In the genomic region with DNA sequence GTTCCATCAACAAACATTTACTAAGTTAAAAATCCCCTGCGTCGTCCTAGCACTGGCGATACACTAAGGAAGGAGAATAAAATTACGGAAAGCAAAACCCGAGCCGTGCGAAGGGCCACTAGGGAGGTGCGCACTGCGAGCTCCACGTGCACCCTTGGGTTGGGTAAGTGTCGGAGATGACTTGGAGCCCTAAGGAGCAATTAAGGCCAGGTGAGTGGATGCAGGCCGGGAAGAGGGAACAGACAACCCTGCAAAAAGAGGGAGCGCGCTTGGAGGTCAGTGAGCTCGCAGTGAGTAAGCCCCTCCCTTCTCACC, we compare ENCODE assay signal across 8 cellular contexts. TPM values are rescaled to one million over a fixed set of nuclear protein-coding genes. Genes with fewer than 3 reads are reported as not detected.
DNase-seq lines count a peak whose midpoint lies in the region; ATAC-seq and TF ChIP-seq lines count a peak whose summit lies in the region.

No MANE protein-coding gene starts in this region.

- H3K36me3 ChIP-seq in right lobe of liver, result peaks cover 0 to 6% (median 3%) of the 10 kb centered on the region in 4 donors
- H3K36me3 ChIP-seq in urinary bladder (ENCODE audit: insufficient read depth), result no peaks in the 10 kb centered on the region

- H3K4me3 ChIP-seq in right lobe of liver (peak overlapping the region; percentile 97 to 100 (median 100)), urinary bladder (ENCODE audit: low read depth, low read length) (peak overlapping the region; percentile 81)

- no peak for DNase-seq in activated naive CD8-positive, alpha-beta T cell treated with anti-CD3 and anti-CD28 coated beads, Interleukin-2, amount 50 U/mL, for 24 hours
- no peak for DNase-seq in right lobe of liver
- no peak for DNase-seq in ecto neural progenitor cell (ENCODE audit: low spot score)
- DNase-seq in GM19238 (ENCODE audit: insufficient read length, low spot score), result no peak
- DNase-seq in NCI-H774 (lab: John Stamatoyannopoulos, UW), result no peak

- peak; percentile 7 for ATAC-seq in GM18858 (IDR thresholded peaks at IDR 0.05; ENCODE audit: unreplicated experiment)
- peak; percentile 8 for ATAC-seq in HG03060 (IDR thresholded peaks at IDR 0.05; ENCODE audit: low read depth, unreplicated experiment)
- no peak for ATAC-seq in activated naive CD8-positive, alpha-beta T cell treated with anti-CD3 and anti-CD28 coated beads, Interleukin-2, amount 50 U/mL, for 24 hours
- ATAC-seq in right lobe of liver, result peak; percentile 22 to 40 (median 35)

- peaks cover 0 to 12% (median 4%) of the 10 kb centered on the region in 4 donors for H3K4me1 ChIP-seq in right lobe of liver
- no peaks in the 10 kb centered on the region for H3K4me1 ChIP-seq in urinary bladder (ENCODE audit: insufficient read depth)

- no peaks in the 10 kb centered on the region for H3K27me3 ChIP-seq in right lobe of liver

- H3K4me1 Mint-ChIP-seq in activated naive CD8-positive, alpha-beta T cell treated with anti-CD3 and anti-CD28 coated beads, Interleukin-2, amount 50 U/mL, for 24 hours, result peaks cover 49% of the 10 kb centered on the region

- intact Hi-C loops in right lobe of liver (cut with DNase I), result no loop called here

- no peaks in the 10 kb centered on the region for H3K9me3 Mint-ChIP-seq in activated naive CD8-positive, alpha-beta T cell treated with anti-CD3 and anti-CD28 coated beads, Interleukin-2, amount 50 U/mL, for 24 hours

- no peak for TF ChIP-seq POLR2A in right lobe of liver (IDR thresholded peaks at IDR 0.05)

- 0% methylated on average over 10 of the region's 15 CpGs for WGBS in right lobe of liver (ENCODE audit: insufficient coverage, low coverage, low lambda C conversion rate, missing lambda C conversion rate)
- under 1% methylated on average over 15 of the region's 15 CpGs for WGBS in urinary bladder

- H3K27ac ChIP-seq in right lobe of liver (peak overlapping the region in 1 of 3 donors; percentile 62), urinary bladder (ENCODE audit: low read depth) (no peak overlapping the region)

- no peaks in the 10 kb centered on the region for H3K9me3 ChIP-seq in right lobe of liver

- peaks cover 4% of the 10 kb centered on the region for H3K27me3 Mint-ChIP-seq in activated naive CD8-positive, alpha-beta T cell treated with anti-CD3 and anti-CD28 coated beads, Interleukin-2, amount 50 U/mL, for 24 hours

- H3K4me3 Mint-ChIP-seq in activated naive CD8-positive, alpha-beta T cell treated with anti-CD3 and anti-CD28 coated beads, Interleukin-2, amount 50 U/mL, for 24 hours, result peak overlapping the region; percentile 99

- no peak for TF ChIP-seq CTCF in right lobe of liver (IDR thresholded peaks at IDR 0.05)

- peaks cover 43% of the 10 kb centered on the region for H3K36me3 Mint-ChIP-seq in activated naive CD8-positive, alpha-beta T cell treated with anti-CD3 and anti-CD28 coated beads, Interleukin-2, amount 50 U/mL, for 24 hours (ENCODE audit: low read depth)

- H3K27ac Mint-ChIP-seq in activated naive CD8-positive, alpha-beta T cell treated with anti-CD3 and anti-CD28 coated beads, Interleukin-2, amount 50 U/mL, for 24 hours, result peak overlapping the region; percentile 97

RNA-seq across cellular contexts. Expression of a gene that starts 0.7 kb away (rescaled TPM):
- total RNA-seq in right lobe of liver (10 to 100 TPM in 1 of 6 experiments, 1 to 10 TPM in 5; 6.3 to 10.5 (median 8.0) TPM), urinary bladder (5.3 TPM)
- polyA plus RNA-seq in urinary bladder, result 10.7 TPM

RNA-seq across cellular contexts. Expression of a gene that starts 14.5 kb away (rescaled TPM):
- total RNA-seq in right lobe of liver, result 10 to 100 TPM; 18.9 to 39.1 (median 23.6) TPM
- 48.1 TPM for total RNA-seq in urinary bladder
- 30.5 TPM for polyA plus RNA-seq in urinary bladder

RNA-seq across cellular contexts. Expression of a gene that starts 46.8 kb away (rescaled TPM):
- under 1 TPM in 2 of 6 experiments, not detected in 4; 0.09 to 0.10 TPM for total RNA-seq in right lobe of liver
- not detected for total RNA-seq in urinary bladder
- not detected for polyA plus RNA-seq in urinary bladder
